Comparison of ENCODE assay signal across 8 cellular contexts in the genomic region with DNA sequence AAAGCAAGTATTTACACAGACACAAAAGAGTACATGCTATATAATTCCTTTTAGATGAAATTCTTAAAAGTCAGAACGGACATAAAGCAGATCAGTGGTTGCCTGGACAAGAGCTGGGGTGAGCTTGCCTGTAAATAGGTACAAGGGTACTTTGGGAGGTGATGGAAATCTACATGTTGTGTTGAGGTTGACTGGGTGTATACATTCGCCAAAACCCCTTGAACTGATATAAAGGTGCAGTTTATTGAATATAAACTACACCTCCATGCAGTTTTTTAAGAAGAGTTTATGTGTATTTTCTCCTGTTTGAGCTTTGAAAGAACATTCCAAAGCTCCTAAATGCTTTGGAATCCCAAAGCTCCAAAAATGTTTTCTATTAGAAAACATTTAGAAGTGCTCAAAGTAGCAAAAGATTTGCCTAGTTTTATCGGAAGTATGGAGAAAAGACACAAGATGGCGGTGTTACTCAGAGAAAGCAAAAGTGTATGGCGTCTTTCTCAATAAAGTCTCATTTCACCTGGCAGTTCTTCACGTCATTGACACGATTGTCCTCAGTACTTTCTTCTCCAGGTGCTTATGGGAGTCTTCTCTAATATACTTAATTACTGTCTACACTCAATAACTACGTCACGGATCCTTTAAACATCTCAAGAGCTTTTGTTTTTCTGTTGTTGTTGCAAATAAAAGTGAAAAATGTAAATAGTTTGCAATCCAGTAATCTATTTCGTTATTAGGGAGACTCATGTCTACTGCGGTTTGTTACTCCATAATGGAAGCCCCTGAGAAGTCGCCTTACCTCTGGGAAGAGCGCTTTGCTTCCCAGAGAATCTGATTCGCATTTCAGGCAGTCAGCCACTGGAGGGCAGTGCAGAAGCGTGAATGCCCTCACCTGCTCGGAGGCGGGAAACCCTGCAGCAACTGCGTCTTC. TPM values are rescaled to one million over a fixed set of nuclear protein-coding genes. Genes with fewer than 3 reads are reported as not detected.
A peak's percentile ranks its signal among the peaks of the same experiment; 100 is the strongest.
DNase-seq lines count a peak whose midpoint lies in the region; ATAC-seq and TF ChIP-seq lines count a peak whose summit lies in the region.

No MANE protein-coding gene starts in this region.

- DNase-seq in AG08395 (ENCODE audit: low spot score) (peak; percentile 66), NCI-H446 (lab: John Stamatoyannopoulos, UW) (peak; percentile 83 to 94), dermis microvascular lymphatic vessel endothelial cell (ENCODE audit: low read depth in 2 of 2) (peak; percentile 59 to 82), lower lobe of right lung (peak; percentile 83)
- DNase-seq in activated CD4-positive, alpha-beta T cell treated with anti-CD3 and anti-CD28 coated beads, Interleukin-2, amount 10 ng/mL, durations not matched to agents 24 days and 14 days = peak; percentile 91
- peak; percentile 30 to 53 (median 34) for DNase-seq in stimulated activated CD4-positive, alpha-beta T cell treated with anti-CD3 and anti-CD28 coated beads, TNF-alpha, amount 100 ng/mL, for 1 hour (ENCODE audit: low read depth in 3 of 3, low spot score in 1 of 3)

- H3K27ac ChIP-seq in lower lobe of right lung = peak overlapping the region; percentile 59

- peaks cover 10% of the 10 kb centered on the region for H3K9me3 Mint-ChIP-seq in activated CD4-positive, alpha-beta T cell treated with anti-CD3 and anti-CD28 coated beads, Interleukin-2, amount 10 ng/mL, durations not matched to agents 24 days and 14 days

- H3K9me3 ChIP-seq in lower lobe of right lung = no peaks in the 10 kb centered on the region

- peak; percentile 91 for ATAC-seq in GM18909 (IDR thresholded peaks at IDR 0.05; ENCODE audit: poor library complexity, unreplicated experiment)
- ATAC-seq in HG03432 (IDR thresholded peaks at IDR 0.05; ENCODE audit: unreplicated experiment) = peak; percentile 90
- peak; percentile 97 to 98 for ATAC-seq in lower lobe of right lung

- TF ChIP-seq CTCF in lower lobe of right lung (IDR thresholded peaks at IDR 0.05) = peak; percentile 86

- H3K4me1 Mint-ChIP-seq in activated CD4-positive, alpha-beta T cell treated with anti-CD3 and anti-CD28 coated beads, Interleukin-2, amount 10 ng/mL, durations not matched to agents 24 days and 14 days = peaks cover 9% of the 10 kb centered on the region

- no peaks in the 10 kb centered on the region for H3K36me3 ChIP-seq in lower lobe of right lung

- no peaks in the 10 kb centered on the region for H3K27me3 ChIP-seq in lower lobe of right lung (ENCODE audit: low read depth)

- no peaks in the 10 kb centered on the region for H3K36me3 Mint-ChIP-seq in activated CD4-positive, alpha-beta T cell treated with anti-CD3 and anti-CD28 coated beads, Interleukin-2, amount 10 ng/mL, durations not matched to agents 24 days and 14 days (ENCODE audit: low read depth)

- H3K4me3 ChIP-seq in lower lobe of right lung = peak overlapping the region; percentile 49

- peak overlapping the region; percentile 79 for H3K4me3 Mint-ChIP-seq in activated CD4-positive, alpha-beta T cell treated with anti-CD3 and anti-CD28 coated beads, Interleukin-2, amount 10 ng/mL, durations not matched to agents 24 days and 14 days

- H3K4me1 ChIP-seq in lower lobe of right lung = no peaks in the 10 kb centered on the region

- intact Hi-C loops in activated CD4-positive, alpha-beta T cell treated with anti-CD3 and anti-CD28 coated beads, Interleukin-2, amount 10 ng/mL, durations not matched to agents 24 days and 14 days (cut with micrococcal nuclease) = loop anchor here (1.0 kb wide), 2 partner anchors 482 to 642 kb away; no protein-coding TSS in a partner anchor
- intact Hi-C loops in lower lobe of right lung (cut with DNase I) = loop anchor here (10.0 kb wide), 1 partner anchor 481 kb away; no protein-coding TSS in a partner anchor

- H3K27ac Mint-ChIP-seq in activated CD4-positive, alpha-beta T cell treated with anti-CD3 and anti-CD28 coated beads, Interleukin-2, amount 10 ng/mL, durations not matched to agents 24 days and 14 days = no peak overlapping the region

- H3K27me3 Mint-ChIP-seq in activated CD4-positive, alpha-beta T cell treated with anti-CD3 and anti-CD28 coated beads, Interleukin-2, amount 10 ng/mL, durations not matched to agents 24 days and 14 days = peaks cover 39% of the 10 kb centered on the region

RNA-seq across cellular contexts. Expression of a gene that starts 14.7 kb away (rescaled TPM):
- 170 and 176 TPM in 2 replicates for total RNA-seq in activated CD4-positive, alpha-beta T cell treated with anti-CD3 and anti-CD28 coated beads, Interleukin-2, amount 10 ng/mL, durations not matched to agents 24 days and 14 days
- total RNA-seq in dermis microvascular lymphatic vessel endothelial cell (137 and 180 TPM in 2 replicates), lower lobe of right lung (79.5 TPM)

Comparison
In these comparisons a context has a peak if more than half of its experiments do, and no peak if none do; other contexts are left out.
1. Peak in every context shown above with its lines: DNase-seq, ATAC-seq, H3K4me3 ChIP-seq and H3K27ac ChIP-seq.
2. DNase-seq: peak in every context shown above with its lines; median percentile 91 in activated CD4-positive, alpha-beta T cell treated with anti-CD3 and anti-CD28 coated beads, Interleukin-2, amount 10 ng/mL, durations not matched to agents 24 days and 14 days; 88 in NCI-H446; 83 in lower lobe of right lung; 70 in dermis microvascular lymphatic vessel endothelial cell; 66 in AG08395; 34 in stimulated activated CD4-positive, alpha-beta T cell treated with anti-CD3 and anti-CD28 coated beads, TNF-alpha, amount 100 ng/mL, for 1 hour.